In genomic region chr6:15659181-15659580, GRCh38 we compare ENCODE assay signal across 31 cellular contexts. TPM values are rescaled to one million over a fixed set of nuclear protein-coding genes. Genes with fewer than 3 reads are reported as not detected.
DNase-seq lines count a peak whose midpoint lies in the region; ATAC-seq and TF ChIP-seq lines count a peak whose summit lies in the region.
"Had no signal": no experiment of that assay in that cellular context is flagged by ENCODE, and none has a peak within 500 bp of the region (broad histone marks: within the 10 kb centered on the region; RNA-seq: fewer than 3 reads in every experiment).

No MANE protein-coding gene starts in this region.

- no peak for DNase-seq in CD4-positive, alpha-beta T cell
- DNase-seq in medulla oblongata (ENCODE audit: extremely low spot score) (peak; percentile 48), H7 (no peak)
- DNase-seq: activated CD8-positive, alpha-beta memory T cell treated with anti-CD3 and anti-CD28 coated beads, Interleukin-2, amount 10 ng/mL, durations not matched to agents 7 days and 5 days; activated T-cell treated with anti-CD3 and anti-CD28 coated beads, Interleukin-2, amount 50 U/mL, for 72 hours; caudate nucleus; CD8-positive, alpha-beta memory T cell; foreskin keratinocyte; head of caudate nucleus; kidney; left ventricle myocardium superior; naive thymus-derived CD8-positive, alpha-beta T cell; NCI-H1092; NCI-H1694; NCI-H446; NCI-H82; OCI-M1; ovary; T-helper 17 cell; upper lobe of right lung had no signal

- H2AFZ ChIP-seq in OCI-LY3 (ENCODE audit: low read depth, low read length), result no peak overlapping the region
- H2AFZ ChIP-seq: GM23338 had no signal

- CTCF ChIA-PET in CD4-positive, alpha-beta T cell (lab: Charles Lee), result no interaction called here

- no peak overlapping the region for H3K9ac ChIP-seq in OCI-LY3 (ENCODE audit: low read length)

- H3K36me3 ChIP-seq in OCI-LY3 (replicated peaks; ENCODE audit: low read depth, low read length) (peaks cover 5% of the 10 kb centered on the region), H7 (replicated peaks; ENCODE audit: control insufficient read depth, insufficient read depth, low read length) (no peaks in the 10 kb centered on the region)
- H3K36me3 ChIP-seq: ovary, suprapubic skin had no signal

- H3K27me3 Mint-ChIP-seq in CD4-positive, alpha-beta T cell, result no peaks in the 10 kb centered on the region
- no peaks in the 10 kb centered on the region for H3K27me3 Mint-ChIP-seq in stimulated activated memory B cell treated with anti-CD40 and anti-IgM and Interleukin-4, amounts not matched to agents 10 μg/mL and 1 μg/mL and 100 μg/mL, for 72 hours
- H3K27me3 Mint-ChIP-seq: CD8-positive, alpha-beta memory T cell; naive thymus-derived CD8-positive, alpha-beta T cell; T-helper 17 cell had no signal

- peak overlapping the region; percentile 8 for H3K4me3 Mint-ChIP-seq in CD4-positive, alpha-beta T cell
- H3K4me3 Mint-ChIP-seq in stimulated activated memory B cell treated with anti-CD40 and anti-IgM and Interleukin-4, amounts not matched to agents 10 μg/mL and 1 μg/mL and 100 μg/mL, for 72 hours, result peak overlapping the region; percentile 38
- H3K4me3 Mint-ChIP-seq: activated CD8-positive, alpha-beta memory T cell treated with anti-CD3 and anti-CD28 coated beads, Interleukin-2, amount 10 ng/mL, durations not matched to agents 7 days and 5 days; activated T-cell treated with anti-CD3 and anti-CD28 coated beads, Interleukin-2, amount 50 U/mL, for 72 hours; GM23338; mesothelial cell of epicardium; naive thymus-derived CD8-positive, alpha-beta T cell; stimulated activated effector memory CD8-positive, alpha-beta T cell treated with anti-CD3 and anti-CD28 coated beads, Interleukin-12 subunit alpha, Interleukin-12 subunit beta, amount 100 ng/mL, for 72 hours; T-helper 17 cell had no signal

- H3K4me3 ChIP-seq in OCI-LY3 (ENCODE audit: low read length), result no peak overlapping the region
- no peak overlapping the region for H3K4me3 ChIP-seq in H7 (ENCODE audit: insufficient read depth, low read depth, low read length)
- H3K4me3 ChIP-seq: coronary artery, GM23338, ovary, suprapubic skin, upper lobe of right lung had no signal

- peaks cover 16% of the 10 kb centered on the region; the same call in 1 of the 2 replicates for H4K20me1 ChIP-seq in OCI-LY3 (ENCODE audit: insufficient read depth, low read length)

- H3K36me3 Mint-ChIP-seq in CD4-positive, alpha-beta T cell (ENCODE audit: low read depth), result peaks cover 9% of the 10 kb centered on the region
- no peaks in the 10 kb centered on the region for H3K36me3 Mint-ChIP-seq in stimulated activated memory B cell treated with anti-CD40 and anti-IgM and Interleukin-4, amounts not matched to agents 10 μg/mL and 1 μg/mL and 100 μg/mL, for 72 hours

- H3K79me2 ChIP-seq in OCI-LY3 (ENCODE audit: low read length), result peaks cover 41% of the 10 kb centered on the region

- H3K4me1 Mint-ChIP-seq in CD4-positive, alpha-beta T cell (ENCODE audit: low read depth), result peaks cover 53% of the 10 kb centered on the region
- H3K4me1 Mint-ChIP-seq in stimulated activated memory B cell treated with anti-CD40 and anti-IgM and Interleukin-4, amounts not matched to agents 10 μg/mL and 1 μg/mL and 100 μg/mL, for 72 hours, result peaks cover 63% of the 10 kb centered on the region

- H3K4me1 ChIP-seq in OCI-LY3 (ENCODE audit: low read length), result peaks cover 25% of the 10 kb centered on the region

- no peaks in the 10 kb centered on the region for H3K27me3 ChIP-seq in CD4-positive, alpha-beta T cell (ENCODE audit: control insufficient read depth, insufficient read depth, low read length)
- no peaks in the 10 kb centered on the region for H3K27me3 ChIP-seq in OCI-LY3 (ENCODE audit: low read depth, low read length)
- peaks cover 12% of the 10 kb centered on the region for H3K27me3 ChIP-seq in H7 (ENCODE audit: control insufficient read depth, insufficient read depth, low read length)
- H3K27me3 ChIP-seq: ovary, suprapubic skin, upper lobe of right lung had no signal

- H3K27ac Mint-ChIP-seq in CD4-positive, alpha-beta T cell, result no peak overlapping the region
- H3K27ac Mint-ChIP-seq in stimulated activated memory B cell treated with anti-CD40 and anti-IgM and Interleukin-4, amounts not matched to agents 10 μg/mL and 1 μg/mL and 100 μg/mL, for 72 hours, result peak overlapping the region; percentile 87
- H3K27ac Mint-ChIP-seq: activated CD8-positive, alpha-beta memory T cell treated with anti-CD3 and anti-CD28 coated beads, Interleukin-2, amount 10 ng/mL, durations not matched to agents 7 days and 5 days; activated T-cell treated with anti-CD3 and anti-CD28 coated beads, Interleukin-2, amount 50 U/mL, for 72 hours; GM23338; mesothelial cell of epicardium; stimulated activated effector memory CD8-positive, alpha-beta T cell treated with anti-CD3 and anti-CD28 coated beads, Interleukin-12 subunit alpha, Interleukin-12 subunit beta, amount 100 ng/mL, for 72 hours; T-helper 17 cell had no signal

- ATAC-seq in CD4-positive, alpha-beta T cell (ENCODE audit: poor library complexity), result no peak
- no peak for ATAC-seq in stimulated activated memory B cell treated with anti-CD40 and anti-IgM and Interleukin-4, amounts not matched to agents 10 μg/mL and 1 μg/mL and 100 μg/mL, for 72 hours
- ATAC-seq in GM21360 (IDR thresholded peaks at IDR 0.05; ENCODE audit: unreplicated experiment) (no peak), GM19328 (IDR thresholded peaks at IDR 0.05; ENCODE audit: unreplicated experiment) (no peak)
- ATAC-seq: activated CD8-positive, alpha-beta memory T cell treated with anti-CD3 and anti-CD28 coated beads, Interleukin-2, amount 10 ng/mL, durations not matched to agents 7 days and 5 days; activated T-cell treated with anti-CD3 and anti-CD28 coated beads, Interleukin-2, amount 50 U/mL, for 72 hours; esophagus mucosa; foreskin keratinocyte; GM23338; left ventricle myocardium superior; naive thymus-derived CD8-positive, alpha-beta T cell; SK-N-SH treated with all-trans-retinoic acid at 6 μM for 48 hours; stimulated activated effector memory CD8-positive, alpha-beta T cell treated with anti-CD3 and anti-CD28 coated beads, Interleukin-12 subunit alpha, Interleukin-12 subunit beta, amount 100 ng/mL, for 72 hours; T-helper 17 cell; upper lobe of right lung had no signal

- no peaks in the 10 kb centered on the region for H3K9me3 ChIP-seq in CD4-positive, alpha-beta T cell (ENCODE audit: control insufficient read depth, low read length)
- H3K9me3 ChIP-seq in OCI-LY3 (ENCODE audit: insufficient read depth, low read length), result no peaks in the 10 kb centered on the region
- H3K9me3 ChIP-seq: ovary, suprapubic skin, upper lobe of right lung had no signal

- H3K4me2 ChIP-seq in OCI-LY3 (ENCODE audit: low read length), result peak overlapping the region; percentile 61; the same call in 1 of the 2 replicates

- H3K27ac ChIP-seq in CD4-positive, alpha-beta T cell (ENCODE audit: low read depth, low read length), result no peak overlapping the region
- H3K27ac ChIP-seq in OCI-LY3 (ENCODE audit: low read length), result peak overlapping the region; percentile 63; the same call in 1 of the 2 replicates
- H3K27ac ChIP-seq: coronary artery, foreskin keratinocyte, ovary, suprapubic skin, upper lobe of right lung had no signal

- no peaks in the 10 kb centered on the region for H3K9me3 Mint-ChIP-seq in CD4-positive, alpha-beta T cell
- H3K9me3 Mint-ChIP-seq in stimulated activated memory B cell treated with anti-CD40 and anti-IgM and Interleukin-4, amounts not matched to agents 10 μg/mL and 1 μg/mL and 100 μg/mL, for 72 hours, result no peaks in the 10 kb centered on the region
- H3K9me3 Mint-ChIP-seq: activated T-cell treated with anti-CD3 and anti-CD28 coated beads, Interleukin-2, amount 50 U/mL, for 72 hours; CD8-positive, alpha-beta memory T cell; GM23338; mesothelial cell of epicardium; naive thymus-derived CD8-positive, alpha-beta T cell had no signal

- intact Hi-C loops in CD4-positive, alpha-beta T cell (cut with DNase I, micrococcal nuclease), result no loop called here

- POLR2A ChIA-PET in CD4-positive, alpha-beta T cell (lab: Charles Lee), result interaction anchor here (0.9 kb wide), 1 partner anchor 13 kb away, joined by 3 read pairs; no protein-coding TSS in a partner anchor

- TF ChIP-seq CTCF in CD4-positive, alpha-beta T cell (IDR thresholded peaks at IDR 0.05), result no peak
- no peak for TF ChIP-seq CTCF in OCI-LY3 (IDR thresholded peaks at IDR 0.05; ENCODE audit: low read depth, low read length)

RNA-seq across cellular contexts. Expression of gene DTNBP1, which starts 3.6 kb away (rescaled TPM):
- total RNA-seq in CD4-positive, alpha-beta T cell, result 10 to 100 TPM; 14.5 to 14.7 TPM
- 3.7 and 4.2 TPM in 2 replicates for total RNA-seq in H7 (2014; rRNA removed; shearing (Covaris generic))
